ENCODE assay signal across 11 cellular contexts in the genomic region with DNA sequence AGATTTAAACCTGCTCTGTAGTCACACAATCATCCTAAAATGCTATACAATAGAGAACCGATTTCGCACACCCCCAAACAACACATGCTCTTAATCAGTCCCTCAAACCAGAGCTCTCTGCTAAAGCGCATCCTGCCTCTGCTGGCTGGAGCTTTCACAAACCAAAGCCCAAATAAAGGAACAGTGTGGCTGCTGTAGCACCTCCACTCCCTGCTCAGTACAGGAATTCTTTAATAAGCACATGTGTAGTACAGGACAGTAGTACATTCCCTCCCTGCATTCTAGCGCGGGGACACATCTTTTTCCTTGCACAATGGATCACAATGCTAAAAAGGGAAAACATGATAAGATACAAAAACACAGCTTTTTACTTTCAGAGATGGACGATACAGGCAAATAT.
DNase-seq lines count a peak whose midpoint lies in the region; ATAC-seq and TF ChIP-seq lines count a peak whose summit lies in the region.
"Had no signal": no experiment of that assay in that cellular context is flagged by ENCODE, and none has a peak within 500 bp of the region (broad histone marks: within the 10 kb centered on the region; RNA-seq: fewer than 3 reads in every experiment).

No MANE protein-coding gene starts in this region.

- peaks cover 8% of the 10 kb centered on the region for H3K27me3 Mint-ChIP-seq in T-helper 2 cell treated with Interferon-gamma antibody and Interleukin-4, amounts not matched to agents 5 μg/mL and 100 μg/mL, for 36 hours (ENCODE audit: low read depth)

- ATAC-seq in HG02981 (IDR thresholded peaks at IDR 0.05; ENCODE audit: unreplicated experiment), result no peak
- ATAC-seq: activated T-cell treated with anti-CD3 and anti-CD28 coated beads, Interleukin-2, amount 50 U/mL, for 4 hours; CD8-positive, alpha-beta T cell had no signal

- H3K4me1 Mint-ChIP-seq in T-helper 2 cell treated with Interferon-gamma antibody and Interleukin-4, amounts not matched to agents 5 μg/mL and 100 μg/mL, for 36 hours (ENCODE audit: low read depth), result no peaks in the 10 kb centered on the region

- no peak overlapping the region for H3K4me3 ChIP-seq in BLaER1
- H3K4me3 ChIP-seq in OCI-LY3 (ENCODE audit: low read length), result no peak overlapping the region
- H3K4me3 ChIP-seq in cardiac muscle cell, result peak overlapping the region; percentile 54
- H3K4me3 ChIP-seq in parathyroid adenoma (ENCODE audit: low read depth, low read length), result no peak overlapping the region
- H3K4me3 ChIP-seq in WERI-Rb-1 (ENCODE audit: low read depth, low read length), result no peak overlapping the region

- DNase-seq in cardiac muscle cell (ENCODE audit: low read depth in 1 of 2, low spot score in 1 of 2) (peak in 1 of 2 donors; percentile 51), WERI-Rb-1 (no peak), NCI-H526 treated with DMSO at 0.1 percent for 48 hours (lab: John Stamatoyannopoulos, UW) (no peak)
- DNase-seq in T-helper 2 cell treated with Interferon-gamma antibody and Interleukin-4, amounts not matched to agents 5 μg/mL and 100 μg/mL, for 36 hours (ENCODE audit: low spot score), result no peak
- DNase-seq: activated T-cell treated with anti-CD3 and anti-CD28 coated beads, Interleukin-2, amount 50 U/mL, for 4 hours; CD8-positive, alpha-beta T cell; effector memory CD4-positive, alpha-beta T cell had no signal

- H3K4me2 ChIP-seq in BLaER1 (peak overlapping the region; percentile 74), OCI-LY3 (ENCODE audit: low read length) (peak overlapping the region; percentile 76), parathyroid adenoma (ENCODE audit: low read length) (no peak overlapping the region)

- H3K4me3 Mint-ChIP-seq in T-helper 2 cell treated with Interferon-gamma antibody and Interleukin-4, amounts not matched to agents 5 μg/mL and 100 μg/mL, for 36 hours, result no peak overlapping the region
- H3K4me3 Mint-ChIP-seq: activated T-cell treated with anti-CD3 and anti-CD28 coated beads, Interleukin-2, amount 50 U/mL, for 4 hours; CD8-positive, alpha-beta T cell had no signal

- H3K36me3 ChIP-seq in BLaER1 (no peaks in the 10 kb centered on the region), OCI-LY3 (replicated peaks; ENCODE audit: low read depth, low read length) (no peaks in the 10 kb centered on the region), cardiac muscle cell (no peaks in the 10 kb centered on the region), parathyroid adenoma (ENCODE audit: control insufficient read depth, insufficient read depth, low read length) (no peaks in the 10 kb centered on the region), WERI-Rb-1 (no peaks in the 10 kb centered on the region)

- H3K9ac ChIP-seq in BLaER1 (no peak overlapping the region), OCI-LY3 (ENCODE audit: low read length) (no peak overlapping the region), parathyroid adenoma (no peak overlapping the region)

- H3K27ac Mint-ChIP-seq in T-helper 2 cell treated with Interferon-gamma antibody and Interleukin-4, amounts not matched to agents 5 μg/mL and 100 μg/mL, for 36 hours, result no peak overlapping the region
- H3K27ac Mint-ChIP-seq: CD8-positive, alpha-beta T cell had no signal

- H3K27me3 ChIP-seq in BLaER1, result no peaks in the 10 kb centered on the region
- peaks cover 66% of the 10 kb centered on the region for H3K27me3 ChIP-seq in OCI-LY3 (ENCODE audit: low read depth, low read length)
- no peaks in the 10 kb centered on the region for H3K27me3 ChIP-seq in cardiac muscle cell
- H3K27me3 ChIP-seq in parathyroid adenoma (ENCODE audit: control insufficient read depth, insufficient read depth, low read length), result no peaks in the 10 kb centered on the region
- no peaks in the 10 kb centered on the region for H3K27me3 ChIP-seq in WERI-Rb-1 (ENCODE audit: insufficient read depth, low read depth, severe bottlenecking)

- H2AFZ ChIP-seq in OCI-LY3 (ENCODE audit: low read depth, low read length) (no peak overlapping the region), parathyroid adenoma (peak overlapping the region; percentile 52)

- H3K9me3 ChIP-seq in BLaER1 (no peaks in the 10 kb centered on the region), OCI-LY3 (ENCODE audit: insufficient read depth, low read length) (no peaks in the 10 kb centered on the region), cardiac muscle cell (ENCODE audit: low read depth) (no peaks in the 10 kb centered on the region), parathyroid adenoma (ENCODE audit: control insufficient read depth, low read length) (no peaks in the 10 kb centered on the region), WERI-Rb-1 (ENCODE audit: severe bottlenecking) (no peaks in the 10 kb centered on the region)

- H3K27ac ChIP-seq in BLaER1, result no peak overlapping the region
- no peak overlapping the region for H3K27ac ChIP-seq in OCI-LY3 (ENCODE audit: low read length)
- H3K27ac ChIP-seq in cardiac muscle cell, result no peak overlapping the region
- H3K27ac ChIP-seq in parathyroid adenoma, result no peak overlapping the region
- no peak overlapping the region for H3K27ac ChIP-seq in WERI-Rb-1

- TF ChIP-seq CTCF in OCI-LY3 (IDR thresholded peaks at IDR 0.05; ENCODE audit: low read depth, low read length) (no peak), cardiac muscle cell (IDR thresholded peaks at IDR 0.05; ENCODE audit: low read depth, low read length) (no peak), parathyroid adenoma (IDR thresholded peaks at IDR 0.05) (no peak), WERI-Rb-1 (IDR thresholded peaks at IDR 0.05; ENCODE audit: low read depth, low read length) (no peak)

- H3K4me1 ChIP-seq in BLaER1, result peaks cover 23% of the 10 kb centered on the region
- peaks cover 27% of the 10 kb centered on the region for H3K4me1 ChIP-seq in OCI-LY3 (ENCODE audit: low read length)
- peaks cover 13% of the 10 kb centered on the region for H3K4me1 ChIP-seq in cardiac muscle cell (ENCODE audit: low read depth)
- H3K4me1 ChIP-seq in parathyroid adenoma, result no peaks in the 10 kb centered on the region

- H3K9me3 Mint-ChIP-seq in T-helper 2 cell treated with Interferon-gamma antibody and Interleukin-4, amounts not matched to agents 5 μg/mL and 100 μg/mL, for 36 hours, result no peaks in the 10 kb centered on the region
- H3K9me3 Mint-ChIP-seq: activated T-cell treated with anti-CD3 and anti-CD28 coated beads, Interleukin-2, amount 50 U/mL, for 4 hours; CD8-positive, alpha-beta T cell had no signal

- H4K20me1 ChIP-seq in BLaER1 (no peaks in the 10 kb centered on the region), OCI-LY3 (ENCODE audit: insufficient read depth, low read length) (no peaks in the 10 kb centered on the region)

- H3K36me3 Mint-ChIP-seq in T-helper 2 cell treated with Interferon-gamma antibody and Interleukin-4, amounts not matched to agents 5 μg/mL and 100 μg/mL, for 36 hours (ENCODE audit: low read depth), result no peaks in the 10 kb centered on the region
- H3K36me3 Mint-ChIP-seq: CD8-positive, alpha-beta T cell had no signal

- no peaks in the 10 kb centered on the region for H3K79me2 ChIP-seq in OCI-LY3 (ENCODE audit: low read length)
- H3K79me2 ChIP-seq in parathyroid adenoma, result no peaks in the 10 kb centered on the region
